Comparison of ENCODE assay signal across 1 cellular context in genomic region chr12:48078901-48079300, GRCh38.
TF ChIP-seq lines count a peak whose summit lies in the region.

No MANE protein-coding gene starts in this region.

TF ChIP-seq in GM23338, 12 proteins besides CTCF, POLR2A, EP300 and RAD21 (continued from another document):
- TF ChIP-seq ZNF462 (CRISPR knock-in tag; IDR thresholded peaks at IDR 0.05), result no peak
- no peak for TF ChIP-seq EZH2 (IDR thresholded peaks at IDR 0.05; ENCODE audit: low read depth, unreplicated experiment)
- TF ChIP-seq CREB1 (CRISPR knock-in tag; IDR thresholded peaks at IDR 0.05; ENCODE audit: low read depth), result no peak
- no peak for TF ChIP-seq JUNB (IDR thresholded peaks at IDR 0.05; ENCODE audit: unreplicated experiment)
- no peak for TF ChIP-seq ETS1 (IDR thresholded peaks at IDR 0.05)
